9 cellular contexts compared by ENCODE assay signal in the genomic region with DNA sequence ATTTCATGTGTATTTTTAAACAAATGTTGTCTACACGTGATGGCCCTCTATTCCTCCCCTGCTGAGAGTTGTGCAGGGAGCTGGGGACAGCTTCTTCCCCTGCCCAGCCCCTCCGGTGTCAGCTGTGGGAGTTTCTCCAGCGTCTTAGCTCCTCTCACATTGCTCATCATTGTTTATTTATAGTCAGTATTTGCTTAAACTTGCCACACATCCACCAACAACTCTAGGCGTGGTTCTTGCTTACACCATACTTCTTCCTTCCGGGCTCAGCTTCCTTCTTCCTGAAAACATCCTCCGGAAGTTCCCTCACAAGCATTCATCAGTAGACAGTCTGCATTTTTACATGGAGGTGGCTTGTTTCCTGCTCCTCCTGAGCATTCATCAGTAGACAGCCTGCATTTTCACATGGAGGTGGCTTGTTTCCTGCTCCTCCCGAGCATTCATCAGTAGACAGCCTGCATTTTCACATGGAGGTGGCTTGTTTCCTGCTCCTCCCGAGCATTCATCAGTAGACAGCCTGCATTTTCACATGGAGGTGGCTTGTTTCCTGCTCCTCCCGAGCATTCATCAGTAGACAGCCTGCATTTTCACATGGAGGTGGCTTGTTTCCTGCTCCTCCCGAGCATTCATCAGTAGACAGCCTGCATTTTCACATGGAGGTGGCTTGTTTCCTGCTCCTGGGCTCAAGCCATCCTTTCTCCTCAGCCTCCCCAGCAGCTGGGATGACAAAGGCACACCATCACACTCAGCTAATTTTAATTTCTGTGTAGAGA. TPM values are rescaled to one million over a fixed set of nuclear protein-coding genes. Genes with fewer than 3 reads are reported as not detected.
DNase-seq lines count a peak whose midpoint lies in the region; ATAC-seq and TF ChIP-seq lines count a peak whose summit lies in the region.
"Not testable (repeated sequence)": the region's sequence is repeated elsewhere in the genome, so short reads cannot be mapped to it uniquely, and the experiment has no call there.
"Had no signal": no experiment of that assay in that cellular context is flagged by ENCODE, and none has a peak within 500 bp of the region (broad histone marks: within the 10 kb centered on the region; RNA-seq: fewer than 3 reads in every experiment).

No MANE protein-coding gene starts in this region.

- H3K4me3 ChIP-seq in GM12864 (ENCODE audit: low read depth, low read length); epithelial cell of esophagus (ENCODE audit: low read length): not testable (repeated sequence)

- POLR2A ChIA-PET in activated B cell treated with CpG ODN at 0.5 μM for 24 hours (lab: Charles Lee), result interaction anchor here (0.7 to 1.5 kb wide), 4 partner anchors 16 to 741 kb away, joined by 3 to 4 read pairs (median 4); a partner anchor contains a TSS
- POLR2A ChIA-PET in activated naive CD8-positive, alpha-beta T cell treated with anti-CD3 and anti-CD28 coated beads, Interleukin-2, amount 10 ng/mL, durations not matched to agents 7 days and 5 days (lab: Charles Lee), result not testable (repeated sequence)

- H3K4me3 Mint-ChIP-seq in activated B cell treated with CpG ODN at 0.5 μM for 24 hours, result peak overlapping the region; percentile 46
- peak overlapping the region; percentile 34 for H3K4me3 Mint-ChIP-seq in activated naive CD8-positive, alpha-beta T cell treated with anti-CD3 and anti-CD28 coated beads, Interleukin-2, amount 10 ng/mL, durations not matched to agents 7 days and 5 days
- H3K4me3 Mint-ChIP-seq in nephron progenitor cell, result not testable (repeated sequence)

- peak overlapping the region; percentile 30 for H3K27ac Mint-ChIP-seq in activated B cell treated with CpG ODN at 0.5 μM for 24 hours
- peak overlapping the region; percentile 70 for H3K27ac Mint-ChIP-seq in activated naive CD8-positive, alpha-beta T cell treated with anti-CD3 and anti-CD28 coated beads, Interleukin-2, amount 10 ng/mL, durations not matched to agents 7 days and 5 days
- H3K27ac Mint-ChIP-seq in nephron progenitor cell, result peak overlapping the region; percentile 61

- ATAC-seq in activated B cell treated with CpG ODN at 0.5 μM for 24 hours (ENCODE audit: low read depth) (peak; percentile 47), left lobe of liver (peak; percentile 21)
- ATAC-seq in activated naive CD8-positive, alpha-beta T cell treated with anti-CD3 and anti-CD28 coated beads, Interleukin-2, amount 10 ng/mL, durations not matched to agents 7 days and 5 days (ENCODE audit: low read depth), result not testable (repeated sequence)

- peaks cover 28% of the 10 kb centered on the region for H3K4me1 Mint-ChIP-seq in activated B cell treated with CpG ODN at 0.5 μM for 24 hours
- H3K4me1 Mint-ChIP-seq in activated naive CD8-positive, alpha-beta T cell treated with anti-CD3 and anti-CD28 coated beads, Interleukin-2, amount 10 ng/mL, durations not matched to agents 7 days and 5 days; nephron progenitor cell: not testable (repeated sequence)

- TF ChIP-seq CTCF in GM12864 (IDR thresholded peaks at IDR 0.05; ENCODE audit: low read depth, low read length, missing control alignments); activated B cell treated with CpG ODN at 0.5 μM for 24 hours (IDR thresholded peaks at IDR 0.05); epithelial cell of esophagus (IDR thresholded peaks at IDR 0.05; ENCODE audit: insufficient read depth, low read depth, low read length, missing control alignments); nephron progenitor cell (IDR thresholded peaks at IDR 0.05): not testable (repeated sequence)

- not testable (repeated sequence) for H3K36me3 Mint-ChIP-seq in activated B cell treated with CpG ODN at 0.5 μM for 24 hours (ENCODE audit: low read depth); activated naive CD8-positive, alpha-beta T cell treated with anti-CD3 and anti-CD28 coated beads, Interleukin-2, amount 10 ng/mL, durations not matched to agents 7 days and 5 days; nephron progenitor cell (ENCODE audit: low read depth)

- not testable (repeated sequence) for H3K9me3 Mint-ChIP-seq in activated B cell treated with CpG ODN at 0.5 μM for 24 hours; activated naive CD8-positive, alpha-beta T cell treated with anti-CD3 and anti-CD28 coated beads, Interleukin-2, amount 10 ng/mL, durations not matched to agents 7 days and 5 days; nephron progenitor cell

- intact Hi-C loops in activated B cell treated with CpG ODN at 0.5 μM for 24 hours (cut with micrococcal nuclease), result not testable (repeated sequence)

- DNase-seq in GM12864 (ENCODE audit: low read depth) (peak; percentile 7), NOMO-1 treated with DMSO at 0.1 percent for 48 hours (lab: John Stamatoyannopoulos, UW; ENCODE audit: unreplicated experiment) (peak; percentile 77), epithelial cell of esophagus (ENCODE audit: low read depth) (peak; percentile 87)
- not testable (repeated sequence) for DNase-seq in activated B cell treated with CpG ODN at 0.5 μM for 24 hours; activated naive CD8-positive, alpha-beta T cell treated with anti-CD3 and anti-CD28 coated beads, Interleukin-2, amount 10 ng/mL, durations not matched to agents 7 days and 5 days; left lobe of liver (ENCODE audit: low spot score); nephron progenitor cell

- peaks cover 22% of the 10 kb centered on the region for H3K27me3 Mint-ChIP-seq in activated B cell treated with CpG ODN at 0.5 μM for 24 hours
- H3K27me3 Mint-ChIP-seq in activated naive CD8-positive, alpha-beta T cell treated with anti-CD3 and anti-CD28 coated beads, Interleukin-2, amount 10 ng/mL, durations not matched to agents 7 days and 5 days, result peaks cover 42% of the 10 kb centered on the region
- peaks cover 84% of the 10 kb centered on the region for H3K27me3 Mint-ChIP-seq in nephron progenitor cell (ENCODE audit: low read depth, poor library complexity)

- CTCF ChIA-PET in activated B cell treated with CpG ODN at 0.5 μM for 24 hours (lab: Charles Lee), result not testable (repeated sequence)

RNA-seq across cellular contexts. Expression of a gene that starts 4.3 kb away (rescaled TPM):
- total RNA-seq in activated B cell treated with CpG ODN at 0.5 μM for 24 hours, result not detected in 2 replicates
- total RNA-seq in activated naive CD8-positive, alpha-beta T cell treated with anti-CD3 and anti-CD28 coated beads, Interleukin-2, amount 10 ng/mL, durations not matched to agents 7 days and 5 days, result not detected
- total RNA-seq in left lobe of liver, result not detected
- total RNA-seq: H1, lung microvascular endothelial cell had no signal

RNA-seq across cellular contexts. Expression of a gene that starts 8.7 kb away (rescaled TPM):
- total RNA-seq in activated B cell treated with CpG ODN at 0.5 μM for 24 hours, result not detected in 2 replicates
- total RNA-seq in activated naive CD8-positive, alpha-beta T cell treated with anti-CD3 and anti-CD28 coated beads, Interleukin-2, amount 10 ng/mL, durations not matched to agents 7 days and 5 days, result not detected
- total RNA-seq in left lobe of liver, result not detected
- total RNA-seq: H1, lung microvascular endothelial cell had no signal

RNA-seq across cellular contexts. Expression of a gene that starts 17.3 kb away (rescaled TPM):
- 1.3 and 1.7 TPM in 2 replicates for total RNA-seq in activated B cell treated with CpG ODN at 0.5 μM for 24 hours
- total RNA-seq in activated naive CD8-positive, alpha-beta T cell treated with anti-CD3 and anti-CD28 coated beads, Interleukin-2, amount 10 ng/mL, durations not matched to agents 7 days and 5 days, result 1 to 10 TPM; 3.4 to 3.7 TPM
- 0.23 TPM for total RNA-seq in left lobe of liver

RNA-seq across cellular contexts. Expression of a gene that starts 18.9 kb away (rescaled TPM):
- total RNA-seq in activated B cell treated with CpG ODN at 0.5 μM for 24 hours, result not detected in 2 replicates
- total RNA-seq in activated naive CD8-positive, alpha-beta T cell treated with anti-CD3 and anti-CD28 coated beads, Interleukin-2, amount 10 ng/mL, durations not matched to agents 7 days and 5 days, result not detected
- total RNA-seq in left lobe of liver, result not detected
- total RNA-seq: H1, lung microvascular endothelial cell had no signal

RNA-seq across cellular contexts. Expression of a gene that starts 32.6 kb away (rescaled TPM):
- total RNA-seq in activated B cell treated with CpG ODN at 0.5 μM for 24 hours (not detected in 2 replicates), left lobe of liver (not detected)
- not detected for total RNA-seq in activated naive CD8-positive, alpha-beta T cell treated with anti-CD3 and anti-CD28 coated beads, Interleukin-2, amount 10 ng/mL, durations not matched to agents 7 days and 5 days
- total RNA-seq: H1, lung microvascular endothelial cell had no signal
